Comparison of ENCODE assay signal across 12 cellular contexts in the genomic region with DNA sequence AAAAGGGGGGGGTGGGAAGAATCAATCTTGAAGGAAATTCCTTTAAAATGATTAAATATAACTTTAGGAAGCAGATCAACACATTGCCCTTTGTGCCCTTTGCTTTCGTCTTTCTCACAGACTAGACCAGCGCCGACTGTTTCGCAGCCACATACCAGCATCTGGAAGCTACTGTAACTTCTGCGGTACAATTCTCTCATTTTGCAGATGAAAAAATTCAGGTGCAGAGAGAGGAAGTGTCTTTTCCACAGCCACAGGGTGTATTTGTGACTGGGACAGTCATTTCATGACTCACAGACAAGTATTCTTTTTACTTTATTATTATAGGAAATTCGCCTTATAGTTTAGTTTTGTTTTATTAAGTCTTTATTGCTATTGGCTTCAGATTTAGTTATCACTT.
A peak's percentile ranks its signal among the peaks of the same experiment; 100 is the strongest.
DNase-seq lines count a peak whose midpoint lies in the region; ATAC-seq and TF ChIP-seq lines count a peak whose summit lies in the region.
"Had no signal": no experiment of that assay in that cellular context is flagged by ENCODE, and none has a peak within 500 bp of the region (broad histone marks: within the 10 kb centered on the region; RNA-seq: fewer than 3 reads in every experiment).

No MANE protein-coding gene starts in this region.

- peaks cover 5% of the 10 kb centered on the region for H3K27me3 Mint-ChIP-seq in activated CD4-positive, alpha-beta memory T cell treated with anti-CD3 and anti-CD28 coated beads for 36 hours
- no peaks in the 10 kb centered on the region for H3K27me3 Mint-ChIP-seq in memory B cell
- H3K27me3 Mint-ChIP-seq in WTC11 (ENCODE audit: low read depth) = no peaks in the 10 kb centered on the region

- peak overlapping the region; percentile 26 for H3K27ac Mint-ChIP-seq in activated CD4-positive, alpha-beta memory T cell treated with anti-CD3 and anti-CD28 coated beads for 36 hours
- H3K27ac Mint-ChIP-seq in memory B cell (peak overlapping the region; percentile 89), WTC11 (no peak overlapping the region)

- DNase-seq in GM10266 (ENCODE audit: extremely low spot score) (peak; percentile 22), memory B cell (ENCODE audit: low spot score in 2 of 2) (peak in 1 of 2 donors; percentile 16), WTC11 (ENCODE audit: low spot score) (no peak), substantia nigra (lab: John Stamatoyannopoulos, UW) (no peak), NCI-H2227 treated with DMSO at 0.1 percent for 48 hours (lab: John Stamatoyannopoulos, UW) (no peak)
- peak; percentile 66 for DNase-seq in activated CD4-positive, alpha-beta memory T cell treated with anti-CD3 and anti-CD28 coated beads for 36 hours
- DNase-seq: DMS 273 treated with DMSO at 0.1 percent for 48 hours, left ventricle myocardium inferior, NCI-H146, SIG-M5 had no signal

- TF ChIP-seq CTCF in GM10266 (IDR thresholded peaks at IDR 0.05; ENCODE audit: control insufficient read depth, insufficient read depth, low read depth, missing control alignments) (no peak), WTC11 (IDR thresholded peaks at IDR 0.05) (no peak)

- no peak overlapping the region for H3K27ac ChIP-seq in substantia nigra (ENCODE audit: low read depth, low read length, poor library complexity, severe bottlenecking)
- H3K27ac ChIP-seq: left ventricle myocardium inferior had no signal

- H3K4me3 Mint-ChIP-seq in activated CD4-positive, alpha-beta memory T cell treated with anti-CD3 and anti-CD28 coated beads for 36 hours = peak overlapping the region; percentile 71
- H3K4me3 Mint-ChIP-seq in memory B cell = peak overlapping the region; percentile 85
- H3K4me3 Mint-ChIP-seq in WTC11 = no peak overlapping the region

- CTCF ChIA-PET in activated CD4-positive, alpha-beta memory T cell treated with anti-CD3 and anti-CD28 coated beads for 36 hours (lab: Charles Lee) = interaction anchor here (2.3 kb wide), 1 partner anchor 253 kb away, joined by 5 read pairs; no protein-coding TSS in a partner anchor
- CTCF ChIA-PET in WTC11 (lab: Charles Lee) = no interaction called here

- intact Hi-C loops in activated CD4-positive, alpha-beta memory T cell treated with anti-CD3 and anti-CD28 coated beads for 36 hours (cut with micrococcal nuclease) = loop anchor here (1.0 to 10.0 kb wide), 6 partner anchors 8 to 664 kb away; partner anchors contain the start of gene TAB2

- POLR2A ChIA-PET in activated CD4-positive, alpha-beta memory T cell treated with anti-CD3 and anti-CD28 coated beads for 36 hours (lab: Charles Lee) = interaction anchor here (1.0 to 1.6 kb wide), 3 partner anchors 50 to 118 kb away, joined by 3 to 8 read pairs (median 6); no protein-coding TSS in a partner anchor
- POLR2A ChIA-PET in WTC11 (lab: Charles Lee) = no interaction called here

- no peaks in the 10 kb centered on the region for H3K9me3 Mint-ChIP-seq in activated CD4-positive, alpha-beta memory T cell treated with anti-CD3 and anti-CD28 coated beads for 36 hours
- H3K9me3 Mint-ChIP-seq in memory B cell = no peaks in the 10 kb centered on the region
- H3K9me3 Mint-ChIP-seq in WTC11 = no peaks in the 10 kb centered on the region

- ATAC-seq in HG02885 (IDR thresholded peaks at IDR 0.05; ENCODE audit: poor library complexity, unreplicated experiment) = peak; percentile 76
- ATAC-seq in memory B cell (ENCODE audit: low read depth) = peak; percentile 80
- no peak for ATAC-seq in GM21825 (IDR thresholded peaks at IDR 0.05; ENCODE audit: unreplicated experiment)
- no peak for ATAC-seq in WTC11

- no peaks in the 10 kb centered on the region for H3K36me3 Mint-ChIP-seq in activated CD4-positive, alpha-beta memory T cell treated with anti-CD3 and anti-CD28 coated beads for 36 hours
- H3K36me3 Mint-ChIP-seq in memory B cell (no peaks in the 10 kb centered on the region), WTC11 (no peaks in the 10 kb centered on the region)

- H3K4me1 Mint-ChIP-seq in activated CD4-positive, alpha-beta memory T cell treated with anti-CD3 and anti-CD28 coated beads for 36 hours (ENCODE audit: low read depth) = peaks cover 48% of the 10 kb centered on the region
- peaks cover 38% of the 10 kb centered on the region for H3K4me1 Mint-ChIP-seq in memory B cell
- peaks cover 63% of the 10 kb centered on the region for H3K4me1 Mint-ChIP-seq in WTC11

TF ChIP-seq in WTC11, 78 proteins besides CTCF, POLR2A, EP300 and RAD21:
- TF ChIP-seq, protein P1, sequence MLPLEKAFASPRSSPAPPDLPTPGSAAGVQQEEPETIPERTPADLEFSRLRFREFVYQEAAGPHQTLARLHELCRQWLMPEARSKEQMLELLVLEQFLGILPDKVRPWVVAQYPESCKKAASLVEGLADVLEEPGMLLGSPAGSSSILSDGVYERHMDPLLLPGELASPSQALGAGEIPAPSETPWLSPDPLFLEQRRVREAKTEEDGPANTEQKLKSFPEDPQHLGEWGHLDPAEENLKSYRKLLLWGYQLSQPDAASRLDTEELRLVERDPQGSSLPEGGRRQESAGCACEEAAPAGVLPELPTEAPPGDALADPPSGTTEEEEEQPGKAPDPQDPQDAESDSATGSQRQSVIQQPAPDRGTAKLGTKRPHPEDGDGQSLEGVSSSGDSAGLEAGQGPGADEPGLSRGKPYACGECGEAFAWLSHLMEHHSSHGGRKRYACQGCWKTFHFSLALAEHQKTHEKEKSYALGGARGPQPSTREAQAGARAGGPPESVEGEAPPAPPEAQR (CRISPR knock-in tag; IDR thresholded peaks at IDR 0.05) = no peak
- no peak for TF ChIP-seq ZMAT4 (CRISPR knock-in tag; IDR thresholded peaks at IDR 0.05)
- no peak for TF ChIP-seq CREB1 (CRISPR knock-in tag; IDR thresholded peaks at IDR 0.05)
- TF ChIP-seq NFATC4 (CRISPR knock-in tag; IDR thresholded peaks at IDR 0.05) = no peak
- no peak for TF ChIP-seq STAT6 (CRISPR knock-in tag; conservative IDR thresholded peaks at IDR 0.05; ENCODE audit: low read depth)
TF ChIP-seq in WTC11: peak in this region for 0.

Comparison
In these comparisons a context has a peak if more than half of its experiments do, and no peak if none do; other contexts are left out.
1. DNase-seq: peak in GM10266 (single experiment) and activated CD4-positive, alpha-beta memory T cell treated with anti-CD3 and anti-CD28 coated beads for 36 hours (single experiment); none in WTC11 (single experiment), substantia nigra (0 of 49) and NCI-H2227 treated with DMSO at 0.1 percent for 48 hours (single experiment).
2. ATAC-seq: peak in HG02885 (single experiment) and memory B cell (single experiment); none in GM21825 (single experiment) and WTC11 (single experiment).